Comparison of ENCODE assay signal across 20 cellular contexts in genomic region chr12:48061943-48062719, GRCh38. TPM values are rescaled to one million over a fixed set of nuclear protein-coding genes. Genes with fewer than 3 reads are reported as not detected.
A peak's percentile ranks its signal among the peaks of the same experiment; 100 is the strongest.
DNase-seq lines count a peak whose midpoint lies in the region; ATAC-seq, FAIRE-seq and TF ChIP-seq lines count a peak whose summit lies in the region.
"Had no signal": no experiment of that assay in that cellular context is flagged by ENCODE, and none has a peak within 500 bp of the region (broad histone marks: within the 10 kb centered on the region; RNA-seq: fewer than 3 reads in every experiment).

No MANE protein-coding gene starts in this region.

- no peaks in the 10 kb centered on the region for H3K4me1 Mint-ChIP-seq in HFFc6 (ENCODE audit: low read depth)
- H3K4me1 Mint-ChIP-seq in brain, result no peaks in the 10 kb centered on the region
- H3K4me1 Mint-ChIP-seq: natural killer cell had no signal

- DNase-seq in HFFc6 (peak; percentile 9), mesenchymal stem cell (peak; percentile 8), HAP-1 (ENCODE audit: low spot score in 2 of 2) (no peak), esophagus muscularis mucosa (ENCODE audit: extremely low spot score) (no peak)
- DNase-seq: activated CD8-positive, alpha-beta T cell treated with anti-CD3 and anti-CD28 coated beads for 36 hours; DMS153; GOT3; left ventricle myocardium superior; natural killer cell; NCI-H1048; retina; stimulated activated CD4-positive, alpha-beta T cell treated with anti-CD3 and anti-CD28 coated beads, Interleukin-4, amount 100 ng/mL, for 1 hour; tibial artery had no signal

- H3K4me3 ChIP-seq in mesenchymal stem cell (ENCODE audit: insufficient read depth in 1 of 2, low read depth in 1 of 2, low read length in 2 of 2) (no peak overlapping the region), HAP-1 (no peak overlapping the region), esophagus muscularis mucosa (no peak overlapping the region)
- H3K4me3 ChIP-seq: SK-N-MC, tibial artery had no signal

- H3K36me3 Mint-ChIP-seq in HFFc6 (ENCODE audit: low read depth), result peaks cover 32% of the 10 kb centered on the region
- H3K36me3 Mint-ChIP-seq in brain, result peaks cover 82% of the 10 kb centered on the region

- no peak overlapping the region for H3K4ac ChIP-seq in mesenchymal stem cell (ENCODE audit: low read depth in 1 of 2, low read length in 2 of 2)

- no peak overlapping the region for H3K14ac ChIP-seq in mesenchymal stem cell (ENCODE audit: low read length in 2 of 2)

- H3K4me3 Mint-ChIP-seq in HFFc6 (no peak overlapping the region), brain (no peak overlapping the region)
- H3K4me3 Mint-ChIP-seq: activated CD8-positive, alpha-beta T cell treated with anti-CD3 and anti-CD28 coated beads for 36 hours; IgD-negative memory B cell; natural killer cell had no signal

- TF ChIP-seq CTCF in HFFc6 (IDR thresholded peaks at IDR 0.05) (peak; percentile 37; the same call in 1 of the 2 replicates), brain (conservative IDR thresholded peaks at IDR 0.05) (peak; percentile 42 to 44), esophagus muscularis mucosa (IDR thresholded peaks at IDR 0.05) (no peak)

- peaks cover 15% of the 10 kb centered on the region for H3K9me3 Mint-ChIP-seq in HFFc6
- peaks cover 13 to 18% (median 15%) of the 10 kb centered on the region in 5 experiments for H3K9me3 Mint-ChIP-seq in brain

- in situ Hi-C loops in HAP-1 (cut with MboI; ENCODE audit: low sequenced_read_pairs), result no loop called here

- H3K27ac Mint-ChIP-seq in HFFc6, result no peak overlapping the region
- no peak overlapping the region for H3K27ac Mint-ChIP-seq in brain
- H3K27ac Mint-ChIP-seq: activated CD8-positive, alpha-beta T cell treated with anti-CD3 and anti-CD28 coated beads for 36 hours; IgD-negative memory B cell; natural killer cell had no signal

- H3K4me2 ChIP-seq in mesenchymal stem cell (ENCODE audit: low read length, poor library complexity, severe bottlenecking), result no peak overlapping the region

- no peak for TF ChIP-seq EP300 in esophagus muscularis mucosa (IDR thresholded peaks at IDR 0.05)

- H2AK5ac ChIP-seq in mesenchymal stem cell (ENCODE audit: low read length, severe bottlenecking), result no peak overlapping the region

- TF ChIP-seq POLR2A in esophagus muscularis mucosa (IDR thresholded peaks at IDR 0.05; ENCODE audit: low read depth), result no peak

- H3K79me1 ChIP-seq in mesenchymal stem cell (replicated peaks; ENCODE audit: low read length, poor library complexity, severe bottlenecking), result no peaks in the 10 kb centered on the region

- H3K9ac ChIP-seq in mesenchymal stem cell (ENCODE audit: low read length), result no peak overlapping the region

- no peak overlapping the region for H2BK5ac ChIP-seq in mesenchymal stem cell (ENCODE audit: low read depth, low read length, poor library complexity, severe bottlenecking)

- intact Hi-C loops in esophagus muscularis mucosa (cut with DNase I), result no loop called here

- H3K27me3 Mint-ChIP-seq in HFFc6 (ENCODE audit: insufficient read depth) (no peaks in the 10 kb centered on the region), brain (no peaks in the 10 kb centered on the region)
- H3K27me3 Mint-ChIP-seq: activated CD8-positive, alpha-beta T cell treated with anti-CD3 and anti-CD28 coated beads for 36 hours; IgD-negative memory B cell had no signal

- FAIRE-seq in A204.1 (lab: Jason Lieb, UNC), result peak; percentile 91
- FAIRE-seq: astrocyte had no signal

- H3K27me3 ChIP-seq in mesenchymal stem cell (ENCODE audit: control insufficient read depth in 1 of 2, insufficient read depth in 1 of 2, low read length in 2 of 2) (no peaks in the 10 kb centered on the region), HAP-1 (ENCODE audit: low read depth) (no peaks in the 10 kb centered on the region), esophagus muscularis mucosa (no peaks in the 10 kb centered on the region)
- H3K27me3 ChIP-seq: tibial artery had no signal

- H3K4me1 ChIP-seq in mesenchymal stem cell (ENCODE audit: control insufficient read depth, insufficient read depth, low read depth, low read length) (no peaks in the 10 kb centered on the region), HAP-1 (no peaks in the 10 kb centered on the region), esophagus muscularis mucosa (no peaks in the 10 kb centered on the region)
- H3K4me1 ChIP-seq: tibial artery had no signal

- H3K23ac ChIP-seq in mesenchymal stem cell (ENCODE audit: low read length in 2 of 2), result no peak overlapping the region

- ATAC-seq in HG03354 (IDR thresholded peaks at IDR 0.05; ENCODE audit: poor library complexity, severe bottlenecking, unreplicated experiment), result no peak
- no peak for ATAC-seq in GM21423 (IDR thresholded peaks at IDR 0.05; ENCODE audit: unreplicated experiment)
- ATAC-seq: activated CD8-positive, alpha-beta T cell treated with anti-CD3 and anti-CD28 coated beads for 36 hours; left ventricle myocardium superior; natural killer cell had no signal

- H4K8ac ChIP-seq in mesenchymal stem cell (ENCODE audit: low read length), result no peak overlapping the region

- WGBS in mesenchymal stem cell, result 88% methylated on average over 1 of the region's 1 CpG
- 86% methylated on average over 1 of the region's 1 CpG for WGBS in esophagus muscularis mucosa

- H3K36me3 ChIP-seq in mesenchymal stem cell (ENCODE audit: control insufficient read depth in 1 of 2, insufficient read depth in 2 of 2, low read depth in 1 of 2, low read length in 2 of 2) (peaks cover 6 to 90% of the 10 kb centered on the region in 2 experiments), HAP-1 (replicated peaks) (peaks cover 59% of the 10 kb centered on the region), esophagus muscularis mucosa (peaks cover 37 to 91% (median 82%) of the 10 kb centered on the region in 4 donors)

- no peak overlapping the region for H2BK15ac ChIP-seq in mesenchymal stem cell (ENCODE audit: low read depth, poor library complexity, severe bottlenecking)

- no peak overlapping the region for H4K91ac ChIP-seq in mesenchymal stem cell (ENCODE audit: low read length)

- H3K9me3 ChIP-seq in mesenchymal stem cell (ENCODE audit: control insufficient read depth, low read length), result peaks cover 10% of the 10 kb centered on the region
- no peaks in the 10 kb centered on the region for H3K9me3 ChIP-seq in HAP-1
- no peaks in the 10 kb centered on the region for H3K9me3 ChIP-seq in esophagus muscularis mucosa
- H3K9me3 ChIP-seq: tibial artery had no signal

- H3K27ac ChIP-seq in mesenchymal stem cell (ENCODE audit: low read length, poor library complexity, severe bottlenecking), result no peak overlapping the region
- H3K27ac ChIP-seq in esophagus muscularis mucosa (replicated peaks in 1 of 4), result no peak overlapping the region
- H3K27ac ChIP-seq: SK-N-MC, tibial artery had no signal

- H2BK12ac ChIP-seq in mesenchymal stem cell (ENCODE audit: low read length in 2 of 2), result no peak overlapping the region

- no peak overlapping the region for H2BK120ac ChIP-seq in mesenchymal stem cell (ENCODE audit: low read depth, low read length)

- H2AFZ ChIP-seq in mesenchymal stem cell (ENCODE audit: low read depth, low read length), result no peak overlapping the region

- H3K18ac ChIP-seq in mesenchymal stem cell (ENCODE audit: low read depth in 1 of 2, low read length in 2 of 2), result no peak overlapping the region

RNA-seq across cellular contexts. Expression of gene SENP1, which starts 43.7 kb away (rescaled TPM):
- total RNA-seq in HFFc6 (2021; fragmentation: NEBNext Ultra II Directional; extraction: Animal tissue kit (Norgen Biotek cat#: 25700)), result 10 to 100 TPM; 13.3 to 24.7 (median 17.2) TPM
- 9.5 TPM for polyA plus RNA-seq in brain (ENCODE audit: insufficient read depth, low read depth, low replicate concordance)
- 9.6 TPM for polyA plus RNA-seq in mesenchymal stem cell (2013, experiment 1 of 2)
- polyA plus RNA-seq in mesenchymal stem cell (2013, experiment 2 of 2), result 10.1 TPM
- total RNA-seq in esophagus muscularis mucosa, result 10 to 100 TPM; 12.9 to 19.2 (median 14.3) TPM

RNA-seq across cellular contexts. Expression of gene PFKM, which starts 57.0 kb away (rescaled TPM):
- total RNA-seq in HFFc6 (2021; fragmentation: NEBNext Ultra II Directional; extraction: Animal tissue kit (Norgen Biotek cat#: 25700)), result 10 to 100 TPM; 67.7 to 87.1 (median 73.3) TPM
- polyA plus RNA-seq in brain (ENCODE audit: insufficient read depth, low read depth, low replicate concordance), result 51.4 TPM
- 40.7 TPM for polyA plus RNA-seq in mesenchymal stem cell (2013, experiment 1 of 2)
- 39.6 TPM for polyA plus RNA-seq in mesenchymal stem cell (2013, experiment 2 of 2)
- total RNA-seq in esophagus muscularis mucosa, result 10 to 100 TPM; 55.6 to 71.3 (median 63.4) TPM

RNA-seq across cellular contexts. Expression of gene COL2A1, which starts 57.9 kb away (rescaled TPM):
- total RNA-seq in HFFc6 (2021; fragmentation: NEBNext Ultra II Directional; extraction: Animal tissue kit (Norgen Biotek cat#: 25700)), result not detected
- 1.7 TPM for polyA plus RNA-seq in brain (ENCODE audit: insufficient read depth, low read depth, low replicate concordance)
- 0.06 TPM for polyA plus RNA-seq in mesenchymal stem cell (2013, experiment 1 of 2)
- polyA plus RNA-seq in mesenchymal stem cell (2013, experiment 2 of 2), result 0.11 TPM
- not detected for total RNA-seq in esophagus muscularis mucosa
- total RNA-seq: natural killer cell had no signal
- polyA plus RNA-seq: IgD-negative memory B cell had no signal

Comparison
In these comparisons a context has a peak if more than half of its experiments do, and no peak if none do; other contexts are left out.
1. DNase-seq: peak in HFFc6 (single experiment) and mesenchymal stem cell (single experiment); none in HAP-1 (0 of 2) and esophagus muscularis mucosa (single experiment).
2. CTCF ChIP-seq: peak in HFFc6 (single experiment) and brain (2 of 2); none in esophagus muscularis mucosa (0 of 3).